In genomic region chr14:24136684-24137528, GRCh38 we compare ENCODE assay signal across 8 cellular contexts. TPM values are rescaled to one million over a fixed set of nuclear protein-coding genes. Genes with fewer than 3 reads are reported as not detected.
DNase-seq lines count a peak whose midpoint lies in the region; ATAC-seq, FAIRE-seq and TF ChIP-seq lines count a peak whose summit lies in the region.

No MANE protein-coding gene starts in this region.

- 11 to 27% (median 17%) methylated on average over 13 of the region's 13 CpGs for WGBS in small intestine, 3 donors

- H3K27me3 ChIP-seq in small intestine (ENCODE audit: control insufficient read depth in 2 of 2, insufficient read depth in 2 of 2, low read length in 2 of 2): no peaks in the 10 kb centered on the region

- H3K9me3 ChIP-seq in small intestine (ENCODE audit: control insufficient read depth, low read depth): no peaks in the 10 kb centered on the region

- FAIRE-seq in small intestine (lab: Jason Lieb, UNC): no peak

- DNase-seq in HFF-Myc (ENCODE audit: extremely low read depth, low read depth) (no peak), glomerular visceral epithelial cell (ENCODE audit: extremely low spot score) (peak; percentile 10), small intestine (peak; percentile 40), NCI-H1105 (lab: John Stamatoyannopoulos, UW) (no peak), NCI-H226 (no peak)

- peak overlapping the region; percentile 79 for H3K4me3 ChIP-seq in HFF-Myc (replicated peaks; ENCODE audit: low read depth, low read length)
- H3K4me3 ChIP-seq in WI38 (ENCODE audit: low read depth, low read length): peak overlapping the region; percentile 89
- peak overlapping the region; percentile 92 to 97 for H3K4me3 ChIP-seq in small intestine (ENCODE audit: low read depth in 1 of 2, low read length in 2 of 2)

- ATAC-seq in HG03175 (IDR thresholded peaks at IDR 0.05; ENCODE audit: unreplicated experiment) (no peak), HG02571 (IDR thresholded peaks at IDR 0.05; ENCODE audit: unreplicated experiment) (no peak)

- peaks cover 5 to 6% of the 10 kb centered on the region in 2 donors for H3K36me3 ChIP-seq in small intestine (ENCODE audit: control insufficient read depth in 2 of 2, insufficient read depth in 2 of 2, low read length in 2 of 2)

- TF ChIP-seq CTCF in HFF-Myc (IDR thresholded peaks at IDR 0.05; ENCODE audit: low read depth, low read length, missing control alignments) (no peak), WI38 (IDR thresholded peaks at IDR 0.05; ENCODE audit: low read depth, low read length) (no peak)

- peaks cover 7 to 13% of the 10 kb centered on the region in 2 donors for H3K4me1 ChIP-seq in small intestine (ENCODE audit: control insufficient read depth in 2 of 2, insufficient read depth in 1 of 2, low read depth in 1 of 2, low read length in 1 of 2)

- peak overlapping the region; percentile 80 to 97 for H3K27ac ChIP-seq in small intestine (ENCODE audit: low read depth in 1 of 2, low read length in 1 of 2)

RNA-seq across cellular contexts. Expression of gene PSME1, which starts 0.9 kb away (rescaled TPM):
- 100 to 1,000 TPM; 431 to 576 (median 503) TPM for polyA plus RNA-seq in small intestine

RNA-seq across cellular contexts. Expression of gene EMC9, which starts 4.5 kb away (rescaled TPM):
- 10 to 100 TPM; 34.2 to 74.7 (median 48.4) TPM for polyA plus RNA-seq in small intestine

RNA-seq across cellular contexts. Expression of gene FITM1, which starts 6.4 kb away (rescaled TPM):
- 1 to 10 TPM; 2.4 to 5.8 (median 5.1) TPM for polyA plus RNA-seq in small intestine

RNA-seq across cellular contexts. Expression of gene PSME2, which starts 9.5 kb away (rescaled TPM):
- polyA plus RNA-seq in small intestine: 100 to 1,000 TPM; 597 to 997 (median 691) TPM

RNA-seq across cellular contexts. Expression of gene RNF31, which starts 10.4 kb away (rescaled TPM):
- 10 to 100 TPM; 41.4 to 83.0 (median 56.5) TPM for polyA plus RNA-seq in small intestine

Comparison
In these comparisons a context has a peak if more than half of its experiments do, and no peak if none do; other contexts are left out.
1. DNase-seq: peak in glomerular visceral epithelial cell (single experiment) and small intestine (single experiment); none in HFF-Myc (single experiment), NCI-H1105 (single experiment) and NCI-H226 (single experiment).
2. Peak in every context shown above with its lines, with median percentiles within 50 percentile points of each other: H3K4me3 ChIP-seq.